In genomic region chr18:44917865-44918476, GRCh38 we compare ENCODE assay signal across 15 cellular contexts.
DNase-seq lines count a peak whose midpoint lies in the region; ATAC-seq and TF ChIP-seq lines count a peak whose summit lies in the region.
"Had no signal": no experiment of that assay in that cellular context is flagged by ENCODE, and none has a peak within 500 bp of the region (broad histone marks: within the 10 kb centered on the region; RNA-seq: fewer than 3 reads in every experiment).

No MANE protein-coding gene starts in this region.

- H3K4me3 ChIP-seq in ascending aorta (no peak overlapping the region), left ventricle myocardium inferior (no peak overlapping the region), tibial artery (no peak overlapping the region)

- no peak for TF ChIP-seq CTCF in ascending aorta (IDR thresholded peaks at IDR 0.05)
- TF ChIP-seq CTCF in left ventricle myocardium inferior (IDR thresholded peaks at IDR 0.05; ENCODE audit: borderline replicate concordance): no peak
- no peak for TF ChIP-seq CTCF in nephron (IDR thresholded peaks at IDR 0.05; ENCODE audit: unreplicated experiment in 3 of 3)
- TF ChIP-seq CTCF in tibial artery (IDR thresholded peaks at IDR 0.05): no peak

- H3K36me3 Mint-ChIP-seq in nephron (ENCODE audit: low read depth): peaks cover 4% of the 10 kb centered on the region
- H3K36me3 Mint-ChIP-seq: naive thymus-derived CD4-positive, alpha-beta T cell had no signal

- H3K9me3 ChIP-seq in ascending aorta (no peaks in the 10 kb centered on the region), left ventricle myocardium inferior (replicated peaks) (no peaks in the 10 kb centered on the region), tibial artery (no peaks in the 10 kb centered on the region)

- H3K36me3 ChIP-seq in ascending aorta (no peaks in the 10 kb centered on the region), left ventricle myocardium inferior (no peaks in the 10 kb centered on the region), tibial artery (no peaks in the 10 kb centered on the region)

- H3K27ac Mint-ChIP-seq in nephron: peak overlapping the region in 2 of 3 experiments; percentile 9 to 51
- H3K27ac Mint-ChIP-seq: stimulated activated naive CD8-positive, alpha-beta T cell treated with anti-CD3 and anti-CD28 coated beads, Interleukin-15, amount 100 ng/mL, for 72 hours had no signal

- H3K4me1 Mint-ChIP-seq in nephron: peaks cover 36% of the 10 kb centered on the region

- H3K4me1 ChIP-seq in ascending aorta: peaks cover 13 to 26% of the 10 kb centered on the region in 2 donors
- H3K4me1 ChIP-seq in left ventricle myocardium inferior: peaks cover 22% of the 10 kb centered on the region
- H3K4me1 ChIP-seq in tibial artery: peaks cover 0 to 76% (median 29%) of the 10 kb centered on the region in 4 donors

- no peak for DNase-seq in ascending aorta (ENCODE audit: low spot score in 2 of 2)
- no peak for DNase-seq in left ventricle myocardium inferior
- DNase-seq in tibial artery: no peak
- DNase-seq in D341Med (ENCODE audit: low spot score): no peak
- DNase-seq in NOMO-1 treated with dmso at 0.1 percent for 144 hours (lab: John Stamatoyannopoulos, UW; ENCODE audit: unreplicated experiment): no peak
- no peak for DNase-seq in NCI-H2107 (lab: John Stamatoyannopoulos, UW)
- DNase-seq: activated CD4-positive, alpha-beta T cell treated with anti-CD3 and anti-CD28 coated beads for 1 hour; DMS 273 treated with DMSO at 0.1 percent for 48 hours; hypothalamus; naive thymus-derived CD4-positive, alpha-beta T cell; NCI-H187; stimulated activated naive CD8-positive, alpha-beta T cell treated with anti-CD3 and anti-CD28 coated beads, Interleukin-15, amount 100 ng/mL, for 72 hours had no signal

- intact Hi-C loops in ascending aorta (cut with DNase I) (loop anchor here (5.0 to 10.0 kb wide), 4 partner anchors 39 to 327 kb away; no protein-coding TSS in a partner anchor), left ventricle myocardium inferior (cut with micrococcal nuclease) (no loop called here), tibial artery (cut with DNase I; ENCODE audit: low total_unique reads) (no loop called here)

- no peak for ATAC-seq in GM21529 (IDR thresholded peaks at IDR 0.05; ENCODE audit: unreplicated experiment)
- ATAC-seq: HCT116; naive thymus-derived CD4-positive, alpha-beta T cell; stimulated activated naive CD8-positive, alpha-beta T cell treated with anti-CD3 and anti-CD28 coated beads, Interleukin-15, amount 100 ng/mL, for 72 hours had no signal

- H3K4me3 Mint-ChIP-seq in nephron: no peak overlapping the region
- H3K4me3 Mint-ChIP-seq: naive thymus-derived CD4-positive, alpha-beta T cell; stimulated activated naive CD8-positive, alpha-beta T cell treated with anti-CD3 and anti-CD28 coated beads, Interleukin-15, amount 100 ng/mL, for 72 hours had no signal

- peak overlapping the region; percentile 81 to 89 for H3K27ac ChIP-seq in ascending aorta
- H3K27ac ChIP-seq in left ventricle myocardium inferior (replicated peaks): peak overlapping the region; percentile 25
- peak overlapping the region; percentile 67 to 78 for H3K27ac ChIP-seq in tibial artery

- H3K27me3 ChIP-seq in ascending aorta: no peaks in the 10 kb centered on the region
- no peaks in the 10 kb centered on the region for H3K27me3 ChIP-seq in left ventricle myocardium inferior (ENCODE audit: low read depth)
- no peaks in the 10 kb centered on the region for H3K27me3 ChIP-seq in tibial artery

- no peaks in the 10 kb centered on the region for H3K27me3 Mint-ChIP-seq in nephron (ENCODE audit: low read depth)

- no peaks in the 10 kb centered on the region for H3K9me3 Mint-ChIP-seq in nephron

Comparison
In these comparisons a context has a peak if more than half of its experiments do, and no peak if none do; other contexts are left out.
1. H3K27ac ChIP-seq: peak in every context shown above with its lines; median percentile 85 in ascending aorta; 72 in tibial artery; 25 in left ventricle myocardium inferior.